Comparison of ENCODE assay signal across 8 cellular contexts in genomic region chr17:1490643-1491405, GRCh38. TPM values are rescaled to one million over a fixed set of nuclear protein-coding genes. Genes with fewer than 3 reads are reported as not detected.
DNase-seq lines count a peak whose midpoint lies in the region; ATAC-seq, FAIRE-seq and TF ChIP-seq lines count a peak whose summit lies in the region.

No MANE protein-coding gene starts in this region.

- H3K27ac ChIP-seq in astrocyte (ENCODE audit: low read depth, low read length) (peak overlapping the region; percentile 58), hepatocyte (peak overlapping the region; percentile 88), gastrocnemius medialis (peak overlapping the region; percentile 77 to 92 (median 78))

- intact Hi-C loops in gastrocnemius medialis (cut with DNase I; ENCODE audit: low total_unique reads): no loop called here

- H3K4me1 ChIP-seq in astrocyte (ENCODE audit: insufficient read depth, low read length): peaks cover 33% of the 10 kb centered on the region
- peaks cover 47% of the 10 kb centered on the region for H3K4me1 ChIP-seq in hepatocyte (ENCODE audit: insufficient read depth)
- H3K4me1 ChIP-seq in gastrocnemius medialis: peaks cover 67 to 73% of the 10 kb centered on the region in 2 donors

- H3K79me2 ChIP-seq in astrocyte (ENCODE audit: insufficient read depth, low read length) (peaks cover 25% of the 10 kb centered on the region), hepatocyte (peaks cover 32% of the 10 kb centered on the region)

- H3K4me3 ChIP-seq in astrocyte (ENCODE audit: insufficient read depth, low read depth, low read length) (peak overlapping the region; percentile 81), hepatocyte (peak overlapping the region; percentile 70), gastrocnemius medialis (peak overlapping the region; percentile 62 to 87 (median 64))

- TF ChIP-seq CTCF in astrocyte (IDR thresholded peaks at IDR 0.05; ENCODE audit: insufficient read depth, low read depth, low read length) (no peak), hepatocyte (IDR thresholded peaks at IDR 0.05; ENCODE audit: poor library complexity) (no peak), gastrocnemius medialis (IDR thresholded peaks at IDR 0.05 in 4 of 5, conservative IDR thresholded peaks at IDR 0.05 in 1 of 5) (no peak)

- FAIRE-seq in astrocyte (lab: Jason Lieb, UNC): no peak

- DNase-seq in CD1c-positive myeloid dendritic cell (ENCODE audit: extremely low spot score) (peak; percentile 81), T follicular helper cell (ENCODE audit: low read depth) (peak; percentile 38), astrocyte (ENCODE audit: low read depth) (no peak), hepatocyte (ENCODE audit: low spot score) (peak; percentile 83), gastrocnemius medialis (peak in 1 of 2 donors; percentile 29)

- peaks cover 3% of the 10 kb centered on the region for H3K36me3 Mint-ChIP-seq in astrocyte (ENCODE audit: low read depth, unreplicated experiment)

- H3K27ac Mint-ChIP-seq in astrocyte (ENCODE audit: unreplicated experiment): peak overlapping the region; percentile 92

- no peak for TF ChIP-seq RAD21 in Ishikawa (IDR thresholded peaks at IDR 0.05; ENCODE audit: low read depth)

- no peaks in the 10 kb centered on the region for H3K9me2 ChIP-seq in hepatocyte (replicated peaks; ENCODE audit: insufficient read depth)

- peak overlapping the region; percentile 71 for H2AFZ ChIP-seq in astrocyte (ENCODE audit: low read depth, low read length)
- peak overlapping the region; percentile 83 for H2AFZ ChIP-seq in hepatocyte

- no peaks in the 10 kb centered on the region for H3K9me3 Mint-ChIP-seq in astrocyte (ENCODE audit: unreplicated experiment)

- peak overlapping the region; percentile 89 for H3K9ac ChIP-seq in astrocyte (ENCODE audit: low read length)

- no peaks in the 10 kb centered on the region for H3K36me3 ChIP-seq in astrocyte (ENCODE audit: insufficient read depth, low read length)
- H3K36me3 ChIP-seq in hepatocyte (replicated peaks; ENCODE audit: insufficient read depth, low read depth): no peaks in the 10 kb centered on the region
- peaks cover 0 to 1% of the 10 kb centered on the region in 2 donors for H3K36me3 ChIP-seq in gastrocnemius medialis

- no peak for TF ChIP-seq EP300 in Ishikawa (IDR thresholded peaks at IDR 0.05; ENCODE audit: borderline replicate concordance)

- WGBS in hepatocyte (ENCODE audit: low lambda C conversion rate, missing lambda C conversion rate): 2% methylated on average over 26 of the region's 47 CpGs

- H3K27me3 ChIP-seq in astrocyte (ENCODE audit: insufficient read depth, low read length) (no peaks in the 10 kb centered on the region), hepatocyte (no peaks in the 10 kb centered on the region), gastrocnemius medialis (no peaks in the 10 kb centered on the region)

- peak; percentile 44 to 49 for TF ChIP-seq POLR2A in gastrocnemius medialis (IDR thresholded peaks at IDR 0.05)

- peak overlapping the region; percentile 100 for H3K4me2 ChIP-seq in astrocyte (ENCODE audit: low read length)
- peak overlapping the region; percentile 99 for H3K4me2 ChIP-seq in hepatocyte

- H3K9me3 ChIP-seq in astrocyte (ENCODE audit: insufficient read depth, low read depth, low read length): no peaks in the 10 kb centered on the region
- no peaks in the 10 kb centered on the region for H3K9me3 ChIP-seq in hepatocyte (ENCODE audit: low read depth)
- no peaks in the 10 kb centered on the region for H3K9me3 ChIP-seq in gastrocnemius medialis

- H4K20me1 ChIP-seq in astrocyte (ENCODE audit: insufficient read depth, low read length): peaks cover 3% of the 10 kb centered on the region
- H4K20me1 ChIP-seq in hepatocyte (ENCODE audit: insufficient read depth, poor library complexity, severe bottlenecking): no peaks in the 10 kb centered on the region

- ATAC-seq in GM19395 (IDR thresholded peaks at IDR 0.05; ENCODE audit: unreplicated experiment): peak; percentile 51
- ATAC-seq in gastrocnemius medialis: peak; percentile 20 to 48
- ATAC-seq in HG03354 (IDR thresholded peaks at IDR 0.05; ENCODE audit: poor library complexity, severe bottlenecking, unreplicated experiment): no peak

- H3K4me3 Mint-ChIP-seq in astrocyte (ENCODE audit: unreplicated experiment): peak overlapping the region; percentile 91

- H3K27me3 Mint-ChIP-seq in astrocyte (ENCODE audit: low read depth, unreplicated experiment): no peaks in the 10 kb centered on the region

- in situ Hi-C loops in gastrocnemius medialis (cut with MboI; ENCODE audit: low sequenced_read_pairs in 4 of 4): no loop called here

- H3K4me1 Mint-ChIP-seq in astrocyte (ENCODE audit: low read depth, unreplicated experiment): peaks cover 8% of the 10 kb centered on the region

TF ChIP-seq in Ishikawa, 13 proteins besides CTCF, POLR2A, EP300 and RAD21:
- TF ChIP-seq TEAD4 (IDR thresholded peaks at IDR 0.05): no peak
- TF ChIP-seq REST (IDR thresholded peaks at IDR 0.05; ENCODE audit: low read depth): no peak
- TF ChIP-seq TCF12 (IDR thresholded peaks at IDR 0.05; ENCODE audit: low read depth): peak; percentile 41; the same call in 1 of the 2 replicates
- TF ChIP-seq EGR1 (IDR thresholded peaks at IDR 0.05): no peak
- TF ChIP-seq NFIC (IDR thresholded peaks at IDR 0.05): no peak
- TF ChIP-seq, protein P1, sequence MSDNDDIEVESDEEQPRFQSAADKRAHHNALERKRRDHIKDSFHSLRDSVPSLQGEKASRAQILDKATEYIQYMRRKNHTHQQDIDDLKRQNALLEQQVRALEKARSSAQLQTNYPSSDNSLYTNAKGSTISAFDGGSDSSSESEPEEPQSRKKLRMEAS (IDR thresholded peaks at IDR 0.05): peak; percentile 52; the same call in 1 of the 2 replicates
- TF ChIP-seq ZBTB7A (IDR thresholded peaks at IDR 0.05; ENCODE audit: low read depth): peak; percentile 86
- no peak for TF ChIP-seq CREB1 (IDR thresholded peaks at IDR 0.05; ENCODE audit: low read depth)

RNA-seq across cellular contexts. Expression of gene MYO1C, which starts 1.7 kb away (rescaled TPM):
- 132 and 134 TPM in 2 replicates for total RNA-seq in astrocyte
- total RNA-seq in hepatocyte: 74.4 and 76.8 TPM in 2 replicates
- polyA plus RNA-seq in hepatocyte: 85.3 and 92.3 TPM in 2 replicates
- total RNA-seq in gastrocnemius medialis: 10 to 100 TPM; 24.8 to 76.6 (median 58.6) TPM

RNA-seq across cellular contexts. Expression of gene INPP5K, which starts 25.6 kb away (rescaled TPM):
- total RNA-seq in astrocyte: 26.4 and 26.7 TPM in 2 replicates
- total RNA-seq in hepatocyte: 34.7 and 48.4 TPM in 2 replicates
- 33.5 and 40.4 TPM in 2 replicates for polyA plus RNA-seq in hepatocyte
- total RNA-seq in gastrocnemius medialis: 100 to 1,000 TPM; 102 to 196 (median 114) TPM

RNA-seq across cellular contexts. Expression of gene CRK, which starts 34.8 kb away (rescaled TPM):
- total RNA-seq in astrocyte (81.1 and 83.5 TPM in 2 replicates), hepatocyte (66.7 and 72.1 TPM in 2 replicates), gastrocnemius medialis (10 to 100 TPM; 48.6 to 64.6 (median 56.7) TPM)
- 66.5 and 69.2 TPM in 2 replicates for polyA plus RNA-seq in hepatocyte
